Comparison of ENCODE assay signal across 30 cellular contexts in genomic region chr3:190972196-190972595, GRCh38.
"Had no signal": no experiment of that assay in that cellular context is flagged by ENCODE, and none has a peak within 500 bp of the region (broad histone marks: within the 10 kb centered on the region; RNA-seq: fewer than 3 reads in every experiment).

No MANE protein-coding gene starts in this region.

- H3K27me3 Mint-ChIP-seq: activated CD8-positive, alpha-beta T cell treated with anti-CD3 and anti-CD28 coated beads for 36 hours; activated naive CD8-positive, alpha-beta T cell; activated T-helper 17 cell treated with anti-CD3 and anti-CD28 coated beads, Interleukin-2, amount 50 U/mL, for 72 hours; central memory CD8-positive, alpha-beta T cell; effector memory CD8-positive, alpha-beta T cell; T-helper 17 cell had no signal

- H3K9me3 Mint-ChIP-seq: activated CD8-positive, alpha-beta T cell treated with anti-CD3 and anti-CD28 coated beads for 36 hours; activated T-cell treated with anti-CD3 and anti-CD28 coated beads, Interleukin-2, amount 50 U/mL, for 4 hours; central memory CD8-positive, alpha-beta T cell; T-helper 2 cell treated with Interferon-gamma antibody and Interleukin-4, amounts not matched to agents 5 μg/mL and 100 μg/mL, for 36 hours; WTC11 had no signal

- H3K4me1 ChIP-seq: gastroesophageal sphincter, heart right ventricle had no signal

- H3K27ac Mint-ChIP-seq: activated CD8-positive, alpha-beta T cell treated with anti-CD3 and anti-CD28 coated beads for 36 hours; activated naive CD8-positive, alpha-beta T cell; activated T-helper 17 cell treated with anti-CD3 and anti-CD28 coated beads, Interleukin-2, amount 50 U/mL, for 72 hours; effector memory CD8-positive, alpha-beta T cell; T-helper 17 cell; T-helper 2 cell treated with Interferon-gamma antibody and Interleukin-4, amounts not matched to agents 5 μg/mL and 100 μg/mL, for 36 hours; WTC11 had no signal

- H3K27me3 ChIP-seq: brain microvascular endothelial cell, esophagus squamous epithelium, gastroesophageal sphincter, heart right ventricle had no signal

- DNase-seq: activated CD4-positive, alpha-beta T cell treated with anti-CD3 and anti-CD28 coated beads for 48 hours; activated CD4-positive, alpha-beta T cell treated with anti-CD3 and anti-CD28 coated beads, Interleukin-2, amount 50 U/mL, for 1 hour; activated CD4-positive, alpha-beta T cell treated with anti-CD3 and anti-CD28 coated beads, Interleukin-2, amount 50 U/mL, for 48 hours; activated CD8-positive, alpha-beta memory T cell treated with anti-CD3 and anti-CD28 coated beads for 24 hours; activated CD8-positive, alpha-beta T cell treated with anti-CD3 and anti-CD28 coated beads for 36 hours; activated effector memory CD4-positive, alpha-beta T cell treated with Interleukin-2 at 50 U/mL for 16 hours; activated gamma-delta T cell treated with Interleukin-2 at 50 U/mL for 16 hours; activated naive CD4-positive, alpha-beta T cell treated with anti-CD3 and anti-CD28 coated beads, Interleukin-2, amount 50 U/mL, for 16 hours; activated naive CD4-positive, alpha-beta T cell treated with Interleukin-2 at 50 U/mL for 16 hours; activated T-cell treated with anti-CD3 and anti-CD28 coated beads, Interleukin-2, amount 50 U/mL, for 4 hours; amniotic stem cell; anterior cingulate cortex; brain microvascular endothelial cell; cortex of kidney; dermis blood vessel endothelial cell; effector CD4-positive, alpha-beta T cell; effector memory CD8-positive, alpha-beta T cell; esophagus squamous epithelium; foreskin melanocyte; heart right ventricle; T-helper 1 cell; T-helper 17 cell had no signal

- H3K4me3 Mint-ChIP-seq: activated CD8-positive, alpha-beta T cell treated with anti-CD3 and anti-CD28 coated beads for 36 hours; activated naive CD8-positive, alpha-beta T cell; activated T-cell treated with anti-CD3 and anti-CD28 coated beads, Interleukin-2, amount 50 U/mL, for 4 hours; activated T-helper 17 cell treated with anti-CD3 and anti-CD28 coated beads, Interleukin-2, amount 50 U/mL, for 72 hours; central memory CD8-positive, alpha-beta T cell; effector memory CD8-positive, alpha-beta T cell; T-helper 17 cell; T-helper 2 cell treated with Interferon-gamma antibody and Interleukin-4, amounts not matched to agents 5 μg/mL and 100 μg/mL, for 36 hours; WTC11 had no signal

- H3K36me3 ChIP-seq: brain microvascular endothelial cell, esophagus squamous epithelium, gastroesophageal sphincter, heart right ventricle had no signal

- H3K27ac ChIP-seq: brain microvascular endothelial cell, gastroesophageal sphincter, heart right ventricle, VCaP had no signal

- ATAC-seq: activated CD4-positive, CD25-positive, alpha-beta regulatory T cell treated with anti-CD3 and anti-CD28 coated beads, Interleukin-2, amount 50 U/mL, for 24 hours; activated CD8-positive, alpha-beta T cell treated with anti-CD3 and anti-CD28 coated beads for 36 hours; activated T-cell treated with anti-CD3 and anti-CD28 coated beads, Interleukin-2, amount 50 U/mL, for 4 hours; activated T-helper 17 cell treated with anti-CD3 and anti-CD28 coated beads, Interleukin-2, amount 50 U/mL, for 72 hours; effector memory CD8-positive, alpha-beta T cell; gastroesophageal sphincter; heart right ventricle; T-helper 17 cell; WTC11 had no signal

- H3K36me3 Mint-ChIP-seq: activated naive CD8-positive, alpha-beta T cell; WTC11 had no signal

- H3K4me3 ChIP-seq: esophagus squamous epithelium, gastroesophageal sphincter, heart right ventricle had no signal

- H3K9me3 ChIP-seq: esophagus squamous epithelium, gastroesophageal sphincter had no signal

- H3K4me1 Mint-ChIP-seq: activated T-helper 17 cell treated with anti-CD3 and anti-CD28 coated beads, Interleukin-2, amount 50 U/mL, for 72 hours; central memory CD8-positive, alpha-beta T cell; T-helper 17 cell had no signal
